ENCODE assay signal across 20 cellular contexts in genomic region chr9:99101812-99102211, GRCh38.
"Had no signal": no experiment of that assay in that cellular context is flagged by ENCODE, and none has a peak within 500 bp of the region (broad histone marks: within the 10 kb centered on the region; RNA-seq: fewer than 3 reads in every experiment).

No MANE protein-coding gene starts in this region.

- H3K9me3 ChIP-seq: esophagus squamous epithelium, lower lobe of right lung, neutrophil, pancreas, right atrium auricular region, stomach, testis, vagina had no signal

- H3K27me3 ChIP-seq: esophagus squamous epithelium, pancreas, right atrium auricular region, stomach, testis, vagina had no signal

- DNase-seq: cortex of kidney; effector memory CD8-positive, alpha-beta T cell; erythroblast; esophagus squamous epithelium; left ventricle myocardium superior; lower lobe of right lung; naive thymus-derived CD8-positive, alpha-beta T cell; pancreas; stimulated activated CD4-positive, alpha-beta T cell treated with anti-CD3 and anti-CD28 coated beads, Interleukin-2, amount 100 ng/mL, for 24 hours; stimulated activated CD4-positive, alpha-beta T cell treated with anti-CD3 and anti-CD28 coated beads, Interleukin-4, amount 100 ng/mL, for 24 hours; stimulated activated naive CD4-positive, alpha-beta T cell treated with Interleukin-2 at 50 U/mL for 16 hours; stomach; substantia nigra; testis; trophoblast cell had no signal

- H3K27ac ChIP-seq: lower lobe of right lung, neutrophil, pancreas, right atrium auricular region, testis, vagina had no signal

- H3K36me3 ChIP-seq: esophagus squamous epithelium, lower lobe of right lung, neutrophil, pancreas, right atrium auricular region, stomach, vagina had no signal

- H3K27ac Mint-ChIP-seq: effector memory CD8-positive, alpha-beta T cell; stimulated activated effector memory CD8-positive, alpha-beta T cell treated with anti-CD3 and anti-CD28 coated beads, Interleukin-12 subunit alpha, Interleukin-12 subunit beta, amount 100 ng/mL, for 72 hours had no signal

- ATAC-seq: effector memory CD8-positive, alpha-beta T cell; left ventricle myocardium superior; lower lobe of right lung; naive thymus-derived CD8-positive, alpha-beta T cell; pancreas; sciatic nerve; stimulated activated effector memory CD8-positive, alpha-beta T cell treated with anti-CD3 and anti-CD28 coated beads, Interleukin-12 subunit alpha, Interleukin-12 subunit beta, amount 100 ng/mL, for 72 hours had no signal

- H3K4me3 ChIP-seq: esophagus squamous epithelium, lower lobe of right lung, pancreas, right atrium auricular region, stomach, testis, vagina had no signal

- H3K27me3 Mint-ChIP-seq: effector memory CD8-positive, alpha-beta T cell; naive thymus-derived CD8-positive, alpha-beta T cell had no signal

- H3K4me3 Mint-ChIP-seq: naive thymus-derived CD8-positive, alpha-beta T cell; stimulated activated effector memory CD8-positive, alpha-beta T cell treated with anti-CD3 and anti-CD28 coated beads, Interleukin-12 subunit alpha, Interleukin-12 subunit beta, amount 100 ng/mL, for 72 hours had no signal

- H3K9me3 Mint-ChIP-seq: effector memory CD8-positive, alpha-beta T cell had no signal
